In genomic region chr11:130037058-130037457, GRCh38 we compare ENCODE assay signal across 12 cellular contexts. TPM values are rescaled to one million over a fixed set of nuclear protein-coding genes. Genes with fewer than 3 reads are reported as not detected.
A peak's percentile ranks its signal among the peaks of the same experiment; 100 is the strongest.
DNase-seq lines count a peak whose midpoint lies in the region; ATAC-seq, FAIRE-seq and TF ChIP-seq lines count a peak whose summit lies in the region.
"Had no signal": no experiment of that assay in that cellular context is flagged by ENCODE, and none has a peak within 500 bp of the region (broad histone marks: within the 10 kb centered on the region; RNA-seq: fewer than 3 reads in every experiment).

No MANE protein-coding gene starts in this region.

- H3K27me3 Mint-ChIP-seq in endodermal cell (ENCODE audit: insufficient read depth) = no peaks in the 10 kb centered on the region

- no peak overlapping the region for H3K27ac Mint-ChIP-seq in endodermal cell
- H3K27ac Mint-ChIP-seq: IgD-negative memory B cell; stimulated activated naive CD8-positive, alpha-beta T cell treated with anti-CD3 and anti-CD28 coated beads, Interleukin-15, amount 100 ng/mL, for 72 hours had no signal

- ATAC-seq in K562 (peak; percentile 62), HG02981 (IDR thresholded peaks at IDR 0.05; ENCODE audit: unreplicated experiment) (no peak), GM21515 (IDR thresholded peaks at IDR 0.05; ENCODE audit: unreplicated experiment) (no peak)
- ATAC-seq: stimulated activated naive CD8-positive, alpha-beta T cell treated with anti-CD3 and anti-CD28 coated beads, Interleukin-15, amount 100 ng/mL, for 72 hours had no signal

- H3K9me3 ChIP-seq in K562 (replicated peaks; ENCODE audit: control insufficient read depth, insufficient read depth, low read depth, low read length) (no peaks in the 10 kb centered on the region), endodermal cell (ENCODE audit: control insufficient read depth, low read length) (no peaks in the 10 kb centered on the region)
- H3K9me3 ChIP-seq: BE2C, heart right ventricle had no signal

- intact Hi-C loops in K562 (cut with micrococcal nuclease) = no loop called here

- H3K4me2 ChIP-seq in K562 (ENCODE audit: insufficient read depth, low read length) = no peak overlapping the region

- H2AFZ ChIP-seq in K562 (ENCODE audit: low read depth, low read length) = no peak overlapping the region

- peaks cover 3% of the 10 kb centered on the region for H3K9me3 Mint-ChIP-seq in endodermal cell
- H3K9me3 Mint-ChIP-seq: IgD-negative memory B cell; stimulated activated naive CD8-positive, alpha-beta T cell treated with anti-CD3 and anti-CD28 coated beads, Interleukin-15, amount 100 ng/mL, for 72 hours had no signal

- in situ Hi-C loops in K562 (cut with MboI) = loop anchor here (10.0 kb wide), 1 partner anchor 1508 kb away; no protein-coding TSS in a partner anchor

- peaks cover 6 to 10% of the 10 kb centered on the region in 2 experiments; a peak in 4 of 5 replicates for H3K4me1 ChIP-seq in K562 (replicated peaks in 1 of 2; ENCODE audit: control insufficient read depth in 2 of 2, insufficient read depth in 2 of 2, low read length in 2 of 2)
- H3K4me1 ChIP-seq in endodermal cell (ENCODE audit: control insufficient read depth, insufficient read depth, low read length) = no peaks in the 10 kb centered on the region
- H3K4me1 ChIP-seq: BE2C had no signal

- H3K4me3 ChIP-seq in K562 (no peak overlapping the region), kidney epithelial cell (ENCODE audit: low read depth, low read length) (no peak overlapping the region), endodermal cell (ENCODE audit: low read length) (no peak overlapping the region)
- H3K4me3 ChIP-seq: heart right ventricle had no signal

- no peak for FAIRE-seq in K562 (lab: Jason Lieb, UNC)

- WGBS in K562 (ENCODE audit: insufficient coverage, low coverage, missing lambda C conversion rate) = 37% methylated on average over 3 of the region's 3 CpGs
- WGBS in endodermal cell (ENCODE audit: insufficient coverage in 1 of 2, insufficient read length in 1 of 2), 2 experiments = 89 to 90% methylated on average over 1 to 3 of the region's 3 CpGs

- POLR2A ChIA-PET in K562 (lab: Yijun Ruan, JAX) = interaction anchor here (0.5 to 0.8 kb wide), 2 partner anchors 34 to 92 kb away, joined by 3 to 5 read pairs; no protein-coding TSS in a partner anchor

- H4K20me1 ChIP-seq in K562 (replicated peaks; ENCODE audit: control insufficient read depth, insufficient read depth, low read length) = no peaks in the 10 kb centered on the region

- H3K9ac ChIP-seq in K562 (ENCODE audit: insufficient read depth in 1 of 2, low read depth in 2 of 2, low read length in 2 of 2) = no peak overlapping the region
- no peak overlapping the region for H3K9ac ChIP-seq in endodermal cell (ENCODE audit: extremely low read depth, low read length, poor library complexity, severe bottlenecking)

- 0 out of 5 replicates have a peak, but pooled peaks cover 0 to under 1% of the 10 kb centered on the region in 2 experiments for H3K27me3 ChIP-seq in K562 (ENCODE audit: control insufficient read depth in 2 of 2, insufficient read depth in 2 of 2, low read length in 2 of 2)
- no peaks in the 10 kb centered on the region for H3K27me3 ChIP-seq in kidney epithelial cell (ENCODE audit: control insufficient read depth, insufficient read depth, low read length)
- no peaks in the 10 kb centered on the region for H3K27me3 ChIP-seq in endodermal cell (ENCODE audit: control insufficient read depth, insufficient read depth, low read length, poor library complexity, severe bottlenecking)
- H3K27me3 ChIP-seq: BE2C, heart right ventricle had no signal

- H3K27ac ChIP-seq in K562 (ENCODE audit: extremely low read depth, low read depth, low read length) (no peak overlapping the region), endodermal cell (ENCODE audit: low read depth, low read length) (no peak overlapping the region)
- H3K27ac ChIP-seq: heart right ventricle had no signal

- CTCF ChIA-PET in K562 (lab: Yijun Ruan, JAX; ENCODE audit: low intra/inter-chr PET ratio) = no interaction called here

- H3K36me3 ChIP-seq in K562 (ENCODE audit: control insufficient read depth, insufficient read depth, low read length) (no peaks in the 10 kb centered on the region), kidney epithelial cell (ENCODE audit: control insufficient read depth, insufficient read depth, low read length) (no peaks in the 10 kb centered on the region), endodermal cell (ENCODE audit: control insufficient read depth, insufficient read depth, low read length) (no peaks in the 10 kb centered on the region)
- H3K36me3 ChIP-seq: BE2C, heart right ventricle had no signal

- peak; percentile 89 for DNase-seq in AG08395 (ENCODE audit: low spot score)
- peak; percentile 58 for DNase-seq in HT1080 (ENCODE audit: low read depth)
- peak in 1 of 4 experiments; percentile 10 for DNase-seq in K562 (ENCODE audit: extremely low read depth in 1 of 4, low spot score in 3 of 4)
- peak; percentile 56 for DNase-seq in kidney epithelial cell (ENCODE audit: low read depth)
- no peak for DNase-seq in activated naive CD4-positive, alpha-beta T cell treated with anti-CD3 and anti-CD28 coated beads, Interleukin-2, amount 50 U/mL, for 16 hours
- DNase-seq in endodermal cell = no peak
- DNase-seq: BE2C; heart right ventricle; stimulated activated naive CD8-positive, alpha-beta T cell treated with anti-CD3 and anti-CD28 coated beads, Interleukin-15, amount 100 ng/mL, for 72 hours had no signal

- no TSS peak for BruUV-seq in K562 (replicated peaks; lab: Mats Ljungman, UMichigan)

- TF ChIP-seq CTCF in K562 (IDR thresholded peaks at IDR 0.05 in 2 of 3, conservative IDR thresholded peaks at IDR 0.05 in 1 of 3; ENCODE audit: insufficient read depth in 2 of 3, low read depth in 1 of 3, low read length in 3 of 3) (no peak), kidney epithelial cell (IDR thresholded peaks at IDR 0.05; ENCODE audit: insufficient read depth, low read length, poor library complexity, severe bottlenecking) (no peak), endodermal cell (conservative IDR thresholded peaks at IDR 0.05) (no peak)

- no peak for TF ChIP-seq RAD21 in K562 (CRISPR knock-in tag; conservative IDR thresholded peaks at IDR 0.05 in 1 of 2, IDR thresholded peaks at IDR 0.05 in 1 of 2)

- H3K4me3 Mint-ChIP-seq in endodermal cell = no peak overlapping the region
- H3K4me3 Mint-ChIP-seq: IgD-negative memory B cell; stimulated activated naive CD8-positive, alpha-beta T cell treated with anti-CD3 and anti-CD28 coated beads, Interleukin-15, amount 100 ng/mL, for 72 hours had no signal

- peaks cover 4% of the 10 kb centered on the region for H3K4me1 Mint-ChIP-seq in endodermal cell
- H3K4me1 Mint-ChIP-seq: stimulated activated naive CD8-positive, alpha-beta T cell treated with anti-CD3 and anti-CD28 coated beads, Interleukin-15, amount 100 ng/mL, for 72 hours had no signal

- no peaks in the 10 kb centered on the region for H3K79me2 ChIP-seq in K562 (ENCODE audit: control insufficient read depth, insufficient read depth, low read length)

- no peaks in the 10 kb centered on the region for H3K9me1 ChIP-seq in K562 (ENCODE audit: control insufficient read depth, insufficient read depth, low read length)

- TF ChIP-seq EP300 in K562 (IDR thresholded peaks at IDR 0.05; ENCODE audit: low read length) = no peak

- no peaks in the 10 kb centered on the region for H3K36me3 Mint-ChIP-seq in endodermal cell (ENCODE audit: low read depth)
- H3K36me3 Mint-ChIP-seq: IgD-negative memory B cell had no signal

- TF ChIP-seq POLR2A in K562 (conservative IDR thresholded peaks at IDR 0.05) = no peak

RNA-seq across cellular contexts. Expression of gene APLP2, which starts 32.6 kb away (rescaled TPM):
- 74.3 and 87.6 TPM in 2 replicates for total RNA-seq in HT1080 (2014; rRNA removed; shearing (Covaris generic))
- polyA plus RNA-seq in HT1080 (2015; cell fraction: cytosol; rRNA removed) = 155 and 197 TPM in 2 replicates
- 420 and 448 TPM in 2 replicates for polyA plus RNA-seq in HT1080 (2015; cell fraction: nucleus; rRNA removed)
- total RNA-seq in K562 (2011; cell fraction: chromatin; rRNA removed; ENCODE audit: low replicate concordance) = 172 and 218 TPM in 2 replicates
- total RNA-seq in K562 (2011; cell fraction: nucleolus; rRNA removed) = 144 and 155 TPM in 2 replicates
- 223 and 231 TPM in 2 replicates for total RNA-seq in K562 (2011; cell fraction: nucleoplasm; rRNA removed)
- total RNA-seq in K562 (2014; rRNA removed) = 112 and 119 TPM in 2 replicates
- total RNA-seq in K562 (2014; rRNA removed; fragmentation: Illumina TruSeq; extraction: Trizol) = 98.9 and 103 TPM in 2 replicates
- total RNA-seq in K562 (2015; rRNA removed; fragmentation: Illumina TruSeq; extraction: Trizol) = 113 and 118 TPM in 2 replicates
- total RNA-seq in K562 (2021) = 126 and 138 TPM in 2 replicates
- 96.7 and 123 TPM in 2 replicates for polyA plus RNA-seq in K562 (2011; rRNA removed)
- polyA plus RNA-seq in K562 (2011; cell fraction: cytosol; rRNA removed) = 49.3 and 68.5 TPM in 2 replicates
- 59.6 and 88.1 TPM in 2 replicates for polyA plus RNA-seq in K562 (2011; cell fraction: nucleus; rRNA removed)
- 118 and 143 TPM in 2 replicates for polyA plus RNA-seq in K562 (2012)
- polyA plus RNA-seq in K562 (2014; fragmentation: Illumina TruSeq; extraction: Trizol) = 153 and 164 TPM in 2 replicates
- 10 to 100 TPM; 17.4 to 20.3 TPM for polyA plus RNA-seq in K562 (2014; fragmentation: Nextera tagmentation; extraction: Ambion mirVana)
- polyA plus RNA-seq in K562 (2014; rRNA removed) = 111 and 116 TPM in 2 replicates
- 107 and 149 TPM in 2 replicates for polyA minus RNA-seq in K562 (2011; rRNA and poly(A)+ RNA removed)
- polyA minus RNA-seq in K562 (2011; cell fraction: cytosol; rRNA and poly(A)+ RNA removed) = 41.6 and 47.6 TPM in 2 replicates
- polyA minus RNA-seq in K562 (2011; cell fraction: nucleus; rRNA and poly(A)+ RNA removed) = 28.7 and 31.2 TPM in 2 replicates
- 501 and 586 TPM in 2 replicates for total RNA-seq in kidney epithelial cell
- 100 to 1,000 TPM; 821 to 864 TPM for total RNA-seq in endodermal cell
- 422 TPM for polyA plus RNA-seq in endodermal cell (2013, experiment 1 of 2)
- polyA plus RNA-seq in endodermal cell (2013, experiment 2 of 2) = 467 TPM

RNA-seq across cellular contexts. Expression of gene PRDM10, which starts 34.4 kb away (rescaled TPM):
- total RNA-seq in HT1080 (2014; rRNA removed; shearing (Covaris generic)) = 4.0 and 6.5 TPM in 2 replicates
- 3.9 and 5.7 TPM in 2 replicates for polyA plus RNA-seq in HT1080 (2015; cell fraction: cytosol; rRNA removed)
- polyA plus RNA-seq in HT1080 (2015; cell fraction: nucleus; rRNA removed) = 11.2 and 13.5 TPM in 2 replicates
- 43.6 and 51.3 TPM in 2 replicates for total RNA-seq in K562 (2011; cell fraction: chromatin; rRNA removed; ENCODE audit: low replicate concordance)
- 17.5 and 22.8 TPM in 2 replicates for total RNA-seq in K562 (2011; cell fraction: nucleolus; rRNA removed)
- total RNA-seq in K562 (2011; cell fraction: nucleoplasm; rRNA removed) = 9.8 and 24.3 TPM in 2 replicates
- total RNA-seq in K562 (2014; rRNA removed) = 4.7 and 5.1 TPM in 2 replicates
- total RNA-seq in K562 (2014; rRNA removed; fragmentation: Illumina TruSeq; extraction: Trizol) = 4.3 and 4.4 TPM in 2 replicates
- total RNA-seq in K562 (2015; rRNA removed; fragmentation: Illumina TruSeq; extraction: Trizol) = 4.9 TPM in 2 replicates
- total RNA-seq in K562 (2021) = 8.9 and 9.3 TPM in 2 replicates
- polyA plus RNA-seq in K562 (2011; rRNA removed) = 4.5 and 7.0 TPM in 2 replicates
- polyA plus RNA-seq in K562 (2011; cell fraction: cytosol; rRNA removed) = 10.6 and 14.2 TPM in 2 replicates
- polyA plus RNA-seq in K562 (2011; cell fraction: nucleus; rRNA removed) = 10.6 and 27.2 TPM in 2 replicates
- polyA plus RNA-seq in K562 (2012) = 2.6 and 3.4 TPM in 2 replicates
- 4.9 and 6.7 TPM in 2 replicates for polyA plus RNA-seq in K562 (2014; fragmentation: Illumina TruSeq; extraction: Trizol)
- polyA plus RNA-seq in K562 (2014; fragmentation: Nextera tagmentation; extraction: Ambion mirVana) = under 1 TPM; 0.89 to 0.94 TPM
- polyA plus RNA-seq in K562 (2014; rRNA removed) = 3.1 and 4.2 TPM in 2 replicates
- polyA minus RNA-seq in K562 (2011; rRNA and poly(A)+ RNA removed) = 14.6 and 17.6 TPM in 2 replicates
- 10.1 and 14.1 TPM in 2 replicates for polyA minus RNA-seq in K562 (2011; cell fraction: cytosol; rRNA and poly(A)+ RNA removed)
- polyA minus RNA-seq in K562 (2011; cell fraction: nucleus; rRNA and poly(A)+ RNA removed) = 8.3 and 11.3 TPM in 2 replicates
- 7.1 and 9.9 TPM in 2 replicates for total RNA-seq in kidney epithelial cell
- total RNA-seq in endodermal cell = 10 to 100 TPM; 15.9 to 16.4 TPM
- polyA plus RNA-seq in endodermal cell (2013, experiment 1 of 2) = 9.9 TPM
- 9.7 TPM for polyA plus RNA-seq in endodermal cell (2013, experiment 2 of 2)

Comparison
In these comparisons a context has a peak if more than half of its experiments do, and no peak if none do; other contexts are left out.
1. DNase-seq: peak in AG08395 (single experiment), HT1080 (single experiment) and kidney epithelial cell (single experiment); none in activated naive CD4-positive, alpha-beta T cell treated with anti-CD3 and anti-CD28 coated beads, Interleukin-2, amount 50 U/mL, for 16 hours (single experiment) and endodermal cell (single experiment).